In genomic region chr6:90586675-90587638, GRCh38 we compare ENCODE assay signal across 1 cellular context.
TF ChIP-seq lines count a peak whose summit lies in the region.

Gene MAP3K7 (minus strand): TSS chr6:90587072. CDS start chr6:90586883, 189 bp downstream.

TF ChIP-seq in HepG2, 621 proteins besides CTCF, POLR2A, EP300 and RAD21 (continued from another document and continues in another):
- TF ChIP-seq POGZ (CRISPR knock-in tag; IDR thresholded peaks at IDR 0.05) (peak; percentile 95), ZNF572 (CRISPR knock-in tag; IDR thresholded peaks at IDR 0.05) (peak; percentile 99), USF2 (IDR thresholded peaks at IDR 0.05; ENCODE audit: low read depth, low read length) (no peak), USF2 (CRISPR knock-in tag; IDR thresholded peaks at IDR 0.05; ENCODE audit: borderline replicate concordance) (no peak; the same call in 1 of the 2 replicates), ZNF660 (CRISPR knock-in tag; IDR thresholded peaks at IDR 0.05; ENCODE audit: borderline replicate concordance, low read depth) (no peak), SAFB2 (CRISPR knock-in tag; IDR thresholded peaks at IDR 0.05; ENCODE audit: borderline replicate concordance, low read depth) (peak; percentile 62; the same call in 1 of the 2 replicates), STAT5B (CRISPR knock-in tag; IDR thresholded peaks at IDR 0.05) (no peak), ATF2 (CRISPR knock-in tag; IDR thresholded peaks at IDR 0.05) (peak; percentile 77; the same call in 1 of the 2 replicates), ZNF737 (CRISPR knock-in tag; IDR thresholded peaks at IDR 0.05; ENCODE audit: borderline replicate concordance) (no peak; the same call in 1 of the 2 replicates), ARNTL (CRISPR knock-in tag; IDR thresholded peaks at IDR 0.05) (no peak), PCBP1 (IDR thresholded peaks at IDR 0.05; ENCODE audit: borderline replicate concordance, low read depth, low read length) (peak; percentile 45; the same call in 1 of the 2 replicates), HINFP (CRISPR knock-in tag; IDR thresholded peaks at IDR 0.05; ENCODE audit: low read depth) (no peak), DBP (CRISPR knock-in tag; IDR thresholded peaks at IDR 0.05; ENCODE audit: not compliant biosample characterization) (no peak), JUND (CRISPR knock-in tag; IDR thresholded peaks at IDR 0.05) (no peak), ZFX (CRISPR knock-in tag; IDR thresholded peaks at IDR 0.05; ENCODE audit: low read depth) (peak; percentile 79), CBFB (CRISPR knock-in tag; IDR thresholded peaks at IDR 0.05) (peak; percentile 66; the same call in 1 of the 2 replicates), ZNF335 (CRISPR knock-in tag; IDR thresholded peaks at IDR 0.05) (0 out of 2 replicates have a peak, but pooled peaks have one; percentile 56), NFE2 (CRISPR knock-in tag; IDR thresholded peaks at IDR 0.05) (no peak), ERF (CRISPR knock-in tag; IDR thresholded peaks at IDR 0.05) (peak; percentile 36; the same call in 1 of the 2 replicates), PLRG1 (conservative IDR thresholded peaks at IDR 0.05) (no peak), CENPT (CRISPR knock-in tag; IDR thresholded peaks at IDR 0.05; ENCODE audit: low read depth) (no peak), KLF9 (CRISPR knock-in tag; IDR thresholded peaks at IDR 0.05; ENCODE audit: low read depth) (no peak), AGO1 (IDR thresholded peaks at IDR 0.05; ENCODE audit: low read depth, low read length, poor library complexity, severe bottlenecking) (no peak), KIAA2018 (CRISPR knock-in tag; IDR thresholded peaks at IDR 0.05; ENCODE audit: borderline replicate concordance) (no peak), SAP130 (CRISPR knock-in tag; IDR thresholded peaks at IDR 0.05; ENCODE audit: low read depth) (peak; percentile 98), SOX13 (IDR thresholded peaks at IDR 0.05) (no peak), SOX13 (CRISPR knock-in tag; conservative IDR thresholded peaks at IDR 0.05 in 1 of 2, IDR thresholded peaks at IDR 0.05 in 1 of 2) (no peak), POLR2AphosphoS2 (IDR thresholded peaks at IDR 0.05; ENCODE audit: low read depth, low read length) (no peak), NFIB (CRISPR knock-in tag; IDR thresholded peaks at IDR 0.05; ENCODE audit: borderline replicate concordance) (no peak), CREB1 (IDR thresholded peaks at IDR 0.05) (peak; percentile 99), CREB1 (CRISPR knock-in tag; IDR thresholded peaks at IDR 0.05) (peak; percentile 100), ZBTB40 (IDR thresholded peaks at IDR 0.05) (peak; percentile 68), ZBTB40 (CRISPR knock-in tag; IDR thresholded peaks at IDR 0.05) (peak; percentile 60; the same call in 1 of the 2 replicates), ZSCAN20 (CRISPR knock-in tag; IDR thresholded peaks at IDR 0.05; ENCODE audit: borderline replicate concordance) (no peak), THAP8 (CRISPR knock-in tag; IDR thresholded peaks at IDR 0.05; ENCODE audit: borderline replicate concordance) (0 out of 2 replicates have a peak, but pooled peaks have one; percentile 50), ISX (CRISPR knock-in tag; conservative IDR thresholded peaks at IDR 0.05) (no peak)
